2 cellular contexts compared by ENCODE assay signal in the genomic region with DNA sequence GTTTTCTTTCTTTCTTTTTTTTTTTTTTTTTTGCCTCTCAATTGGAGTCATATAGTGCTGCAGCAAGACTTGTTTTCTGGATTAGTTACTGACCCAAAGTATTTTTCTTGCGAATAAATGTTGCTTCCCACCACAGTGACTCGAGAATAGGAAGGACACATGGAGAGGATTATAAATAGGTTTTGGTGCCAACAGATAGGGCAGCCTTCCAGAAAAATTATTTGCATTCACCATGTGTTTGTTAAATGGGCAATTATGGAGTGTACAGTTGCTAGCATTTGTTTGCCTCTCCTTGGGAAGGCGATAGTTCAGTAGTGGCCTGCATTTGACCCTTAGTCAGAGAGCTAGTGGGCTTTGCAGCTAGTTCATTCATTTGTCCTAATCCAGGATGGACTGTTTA.
TF ChIP-seq lines count a peak whose summit lies in the region.

No MANE protein-coding gene starts in this region.

TF ChIP-seq in GM23338, 12 proteins besides CTCF, POLR2A, EP300 and RAD21 (continued from another document):
- TF ChIP-seq REST (IDR thresholded peaks at IDR 0.05; ENCODE audit: unreplicated experiment) = no peak
- TF ChIP-seq ZNF331 (CRISPR knock-in tag; IDR thresholded peaks at IDR 0.05; ENCODE audit: low read depth) = no peak
- no peak for TF ChIP-seq JUNB (IDR thresholded peaks at IDR 0.05; ENCODE audit: unreplicated experiment)
- no peak for TF ChIP-seq CREB1 (CRISPR knock-in tag; IDR thresholded peaks at IDR 0.05; ENCODE audit: low read depth)
- TF ChIP-seq STAT1 (IDR thresholded peaks at IDR 0.05; ENCODE audit: unreplicated experiment) = no peak
- no peak for TF ChIP-seq EZH2 (IDR thresholded peaks at IDR 0.05; ENCODE audit: low read depth, unreplicated experiment)
- TF ChIP-seq, protein P1, sequence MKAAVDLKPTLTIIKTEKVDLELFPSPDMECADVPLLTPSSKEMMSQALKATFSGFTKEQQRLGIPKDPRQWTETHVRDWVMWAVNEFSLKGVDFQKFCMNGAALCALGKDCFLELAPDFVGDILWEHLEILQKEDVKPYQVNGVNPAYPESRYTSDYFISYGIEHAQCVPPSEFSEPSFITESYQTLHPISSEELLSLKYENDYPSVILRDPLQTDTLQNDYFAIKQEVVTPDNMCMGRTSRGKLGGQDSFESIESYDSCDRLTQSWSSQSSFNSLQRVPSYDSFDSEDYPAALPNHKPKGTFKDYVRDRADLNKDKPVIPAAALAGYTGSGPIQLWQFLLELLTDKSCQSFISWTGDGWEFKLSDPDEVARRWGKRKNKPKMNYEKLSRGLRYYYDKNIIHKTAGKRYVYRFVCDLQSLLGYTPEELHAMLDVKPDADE (IDR thresholded peaks at IDR 0.05) = no peak
- no peak for TF ChIP-seq EZH2phosphoT487 (IDR thresholded peaks at IDR 0.05; ENCODE audit: unreplicated experiment)
- TF ChIP-seq NANOG (IDR thresholded peaks at IDR 0.05; ENCODE audit: borderline replicate concordance) = no peak
- TF ChIP-seq, protein P2, sequence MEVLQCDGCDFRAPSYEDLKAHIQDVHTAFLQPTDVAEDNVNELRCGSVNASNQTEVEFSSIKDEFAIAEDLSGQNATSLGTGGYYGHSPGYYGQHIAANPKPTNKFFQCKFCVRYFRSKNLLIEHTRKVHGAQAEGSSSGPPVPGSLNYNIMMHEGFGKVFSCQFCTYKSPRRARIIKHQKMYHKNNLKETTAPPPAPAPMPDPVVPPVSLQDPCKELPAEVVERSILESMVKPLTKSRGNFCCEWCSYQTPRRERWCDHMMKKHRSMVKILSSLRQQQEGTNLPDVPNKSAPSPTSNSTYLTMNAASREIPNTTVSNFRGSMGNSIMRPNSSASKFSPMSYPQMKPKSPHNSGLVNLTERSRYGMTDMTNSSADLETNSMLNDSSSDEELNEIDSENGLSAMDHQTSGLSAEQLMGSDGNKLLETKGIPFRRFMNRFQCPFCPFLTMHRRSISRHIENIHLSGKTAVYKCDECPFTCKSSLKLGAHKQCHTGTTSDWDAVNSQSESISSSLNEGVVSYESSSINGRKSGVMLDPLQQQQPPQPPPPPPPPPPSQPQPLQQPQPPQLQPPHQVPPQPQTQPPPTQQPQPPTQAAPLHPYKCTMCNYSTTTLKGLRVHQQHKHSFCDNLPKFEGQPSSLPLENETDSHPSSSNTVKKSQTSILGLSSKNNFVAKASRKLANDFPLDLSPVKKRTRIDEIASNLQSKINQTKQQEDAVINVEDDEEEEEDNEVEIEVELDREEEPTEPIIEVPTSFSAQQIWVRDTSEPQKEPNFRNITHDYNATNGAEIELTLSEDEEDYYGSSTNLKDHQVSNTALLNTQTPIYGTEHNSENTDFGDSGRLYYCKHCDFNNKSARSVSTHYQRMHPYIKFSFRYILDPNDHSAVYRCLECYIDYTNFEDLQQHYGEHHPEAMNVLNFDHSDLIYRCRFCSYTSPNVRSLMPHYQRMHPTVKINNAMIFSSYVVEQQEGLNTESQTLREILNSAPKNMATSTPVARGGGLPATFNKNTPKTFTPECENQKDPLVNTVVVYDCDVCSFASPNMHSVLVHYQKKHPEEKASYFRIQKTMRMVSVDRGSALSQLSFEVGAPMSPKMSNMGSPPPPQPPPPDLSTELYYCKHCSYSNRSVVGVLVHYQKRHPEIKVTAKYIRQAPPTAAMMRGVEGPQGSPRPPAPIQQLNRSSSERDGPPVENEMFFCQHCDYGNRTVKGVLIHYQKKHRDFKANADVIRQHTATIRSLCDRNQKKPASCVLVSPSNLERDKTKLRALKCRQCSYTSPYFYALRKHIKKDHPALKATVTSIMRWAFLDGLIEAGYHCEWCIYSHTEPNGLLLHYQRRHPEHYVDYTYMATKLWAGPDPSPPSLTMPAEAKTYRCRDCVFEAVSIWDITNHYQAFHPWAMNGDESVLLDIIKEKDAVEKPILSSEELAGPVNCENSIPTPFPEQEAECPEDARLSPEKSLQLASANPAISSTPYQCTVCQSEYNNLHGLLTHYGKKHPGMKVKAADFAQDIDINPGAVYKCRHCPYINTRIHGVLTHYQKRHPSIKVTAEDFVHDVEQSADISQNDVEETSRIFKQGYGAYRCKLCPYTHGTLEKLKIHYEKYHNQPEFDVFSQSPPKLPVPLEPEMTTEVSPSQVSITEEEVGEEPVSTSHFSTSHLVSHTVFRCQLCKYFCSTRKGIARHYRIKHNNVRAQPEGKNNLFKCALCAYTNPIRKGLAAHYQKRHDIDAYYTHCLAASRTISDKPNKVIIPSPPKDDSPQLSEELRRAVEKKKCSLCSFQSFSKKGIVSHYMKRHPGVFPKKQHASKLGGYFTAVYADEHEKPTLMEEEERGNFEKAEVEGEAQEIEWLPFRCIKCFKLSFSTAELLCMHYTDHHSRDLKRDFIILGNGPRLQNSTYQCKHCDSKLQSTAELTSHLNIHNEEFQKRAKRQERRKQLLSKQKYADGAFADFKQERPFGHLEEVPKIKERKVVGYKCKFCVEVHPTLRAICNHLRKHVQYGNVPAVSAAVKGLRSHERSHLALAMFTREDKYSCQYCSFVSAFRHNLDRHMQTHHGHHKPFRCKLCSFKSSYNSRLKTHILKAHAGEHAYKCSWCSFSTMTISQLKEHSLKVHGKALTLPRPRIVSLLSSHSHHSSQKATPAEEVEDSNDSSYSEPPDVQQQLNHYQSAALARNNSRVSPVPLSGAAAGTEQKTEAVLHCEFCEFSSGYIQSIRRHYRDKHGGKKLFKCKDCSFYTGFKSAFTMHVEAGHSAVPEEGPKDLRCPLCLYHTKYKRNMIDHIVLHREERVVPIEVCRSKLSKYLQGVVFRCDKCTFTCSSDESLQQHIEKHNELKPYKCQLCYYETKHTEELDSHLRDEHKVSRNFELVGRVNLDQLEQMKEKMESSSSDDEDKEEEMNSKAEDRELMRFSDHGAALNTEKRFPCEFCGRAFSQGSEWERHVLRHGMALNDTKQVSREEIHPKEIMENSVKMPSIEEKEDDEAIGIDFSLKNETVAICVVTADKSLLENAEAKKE (CRISPR knock-in tag; IDR thresholded peaks at IDR 0.05) = no peak

TF ChIP-seq in K562, 482 proteins besides CTCF, POLR2A, EP300 and RAD21 (continued from another document):
- TF ChIP-seq, protein P3, sequence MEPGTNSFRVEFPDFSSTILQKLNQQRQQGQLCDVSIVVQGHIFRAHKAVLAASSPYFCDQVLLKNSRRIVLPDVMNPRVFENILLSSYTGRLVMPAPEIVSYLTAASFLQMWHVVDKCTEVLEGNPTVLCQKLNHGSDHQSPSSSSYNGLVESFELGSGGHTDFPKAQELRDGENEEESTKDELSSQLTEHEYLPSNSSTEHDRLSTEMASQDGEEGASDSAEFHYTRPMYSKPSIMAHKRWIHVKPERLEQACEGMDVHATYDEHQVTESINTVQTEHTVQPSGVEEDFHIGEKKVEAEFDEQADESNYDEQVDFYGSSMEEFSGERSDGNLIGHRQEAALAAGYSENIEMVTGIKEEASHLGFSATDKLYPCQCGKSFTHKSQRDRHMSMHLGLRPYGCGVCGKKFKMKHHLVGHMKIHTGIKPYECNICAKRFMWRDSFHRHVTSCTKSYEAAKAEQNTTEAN (CRISPR knock-in tag; IDR thresholded peaks at IDR 0.05) = no peak
- TF ChIP-seq HDAC1 (IDR thresholded peaks at IDR 0.05) = no peak
- TF ChIP-seq CCNT2 (IDR thresholded peaks at IDR 0.05; ENCODE audit: borderline replicate concordance, extremely low read depth, insufficient read length, low read depth, low read length) = no peak
- TF ChIP-seq MBD2 (IDR thresholded peaks at IDR 0.05; ENCODE audit: borderline replicate concordance, low read depth) = no peak
- TF ChIP-seq ZNF143 (CRISPR knock-in tag; IDR thresholded peaks at IDR 0.05) = no peak
- no peak for TF ChIP-seq SMAD4 (CRISPR knock-in tag; conservative IDR thresholded peaks at IDR 0.05)
- TF ChIP-seq BMI1 (IDR thresholded peaks at IDR 0.05; ENCODE audit: low read length) = no peak
- no peak for TF ChIP-seq KAT8 (IDR thresholded peaks at IDR 0.05; ENCODE audit: low read depth)
- TF ChIP-seq SIN3B (IDR thresholded peaks at IDR 0.05; ENCODE audit: low read depth) = no peak
- no peak for TF ChIP-seq POLR2H (tag; IDR thresholded peaks at IDR 0.05; ENCODE audit: low read depth)
- no peak for TF ChIP-seq BRF1 (IDR thresholded peaks at IDR 0.05; ENCODE audit: borderline replicate concordance, extremely low read depth, insufficient read length)
